In genomic region chr5:12217039-12217438, GRCh38 we compare ENCODE assay signal across 23 cellular contexts.
"Had no signal": no experiment of that assay in that cellular context is flagged by ENCODE, and none has a peak within 500 bp of the region (broad histone marks: within the 10 kb centered on the region; RNA-seq: fewer than 3 reads in every experiment).

No MANE protein-coding gene starts in this region.

- H3K27ac ChIP-seq: adrenal gland, breast epithelium, SK-N-MC, VCaP had no signal

- H3K27me3 ChIP-seq: adrenal gland, breast epithelium had no signal

- H3K4me1 ChIP-seq: adrenal gland, breast epithelium had no signal

- H3K4me3 Mint-ChIP-seq: activated CD4-positive, alpha-beta T cell treated with anti-CD3 and anti-CD28 coated beads for 36 hours; activated CD8-positive, alpha-beta T cell treated with anti-CD3 and anti-CD28 coated beads for 36 hours; activated naive CD8-positive, alpha-beta T cell treated with anti-CD3 and anti-CD28 coated beads, Interleukin-2, amount 10 ng/mL, durations not matched to agents 7 days and 5 days had no signal

- ATAC-seq: activated CD4-positive, alpha-beta T cell treated with anti-CD3 and anti-CD28 coated beads for 36 hours; activated CD8-positive, alpha-beta T cell treated with anti-CD3 and anti-CD28 coated beads for 36 hours; Panc1; Right ventricle myocardium inferior had no signal

- H3K36me3 ChIP-seq: adrenal gland, breast epithelium had no signal

- H3K27ac Mint-ChIP-seq: activated CD4-positive, alpha-beta T cell treated with anti-CD3 and anti-CD28 coated beads for 36 hours; activated CD8-positive, alpha-beta T cell treated with anti-CD3 and anti-CD28 coated beads for 36 hours; activated naive CD8-positive, alpha-beta T cell treated with anti-CD3 and anti-CD28 coated beads, Interleukin-2, amount 10 ng/mL, durations not matched to agents 7 days and 5 days had no signal

- H3K27me3 Mint-ChIP-seq: activated CD4-positive, alpha-beta T cell treated with anti-CD3 and anti-CD28 coated beads for 36 hours; activated CD8-positive, alpha-beta T cell treated with anti-CD3 and anti-CD28 coated beads for 36 hours; activated naive CD8-positive, alpha-beta T cell treated with anti-CD3 and anti-CD28 coated beads, Interleukin-2, amount 10 ng/mL, durations not matched to agents 7 days and 5 days had no signal

- H3K4me1 Mint-ChIP-seq: activated CD4-positive, alpha-beta T cell treated with anti-CD3 and anti-CD28 coated beads for 36 hours; activated naive CD8-positive, alpha-beta T cell treated with anti-CD3 and anti-CD28 coated beads, Interleukin-2, amount 10 ng/mL, durations not matched to agents 7 days and 5 days had no signal

- H3K9me3 ChIP-seq: adrenal gland had no signal

- H3K4me3 ChIP-seq: adrenal gland, breast epithelium, SK-N-MC had no signal

- DNase-seq: activated CD4-positive, alpha-beta T cell treated with anti-CD3 and anti-CD28 coated beads for 36 hours; activated CD8-positive, alpha-beta memory T cell treated with anti-CD3 and anti-CD28 coated beads, Interleukin-2, amount 50 U/mL, for 48 hours; activated CD8-positive, alpha-beta T cell treated with anti-CD3 and anti-CD28 coated beads for 36 hours; activated naive CD4-positive, alpha-beta T cell treated with anti-CD3 and anti-CD28 coated beads, Interleukin-2, amount 50 U/mL, for 16 hours; activated naive CD8-positive, alpha-beta T cell treated with anti-CD3 and anti-CD28 coated beads, Interleukin-2, amount 10 ng/mL, durations not matched to agents 7 days and 5 days; activated T-cell treated with anti-CD3 and anti-CD28 coated beads, Interleukin-2, amount 50 U/mL, for 1 hour; adrenal gland; anterior cingulate cortex; caudate nucleus; Kasumi-1; NCI-H1105 treated with DMSO at 0.1 percent for 48 hours; NCI-H1436 treated with DMSO at 0.1 percent for 48 hours; NCI-H187; NCI-H2081; NCI-H446; NCI-H524; RPMI8226; T-helper 1 cell had no signal
